24 cellular contexts compared by ENCODE assay signal in the genomic region with DNA sequence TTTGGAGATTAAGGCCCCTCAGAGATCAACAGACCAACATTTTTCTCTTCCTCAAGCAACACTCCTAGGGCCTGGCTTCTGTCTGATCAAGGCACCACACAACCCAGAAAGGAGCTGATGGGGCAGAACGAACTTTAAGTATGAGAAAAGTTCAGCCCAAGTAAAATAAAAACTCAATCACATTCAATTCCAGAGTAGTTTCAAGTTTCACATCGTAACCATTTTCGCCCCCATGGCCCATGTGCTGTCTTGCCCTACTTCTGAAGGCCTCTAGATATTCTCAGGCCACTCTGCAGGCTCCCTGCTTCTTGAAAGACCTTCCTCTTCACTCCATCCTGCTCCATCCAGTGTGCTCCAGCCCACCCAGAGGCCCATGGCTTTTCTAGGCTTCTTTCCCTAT. TPM values are rescaled to one million over a fixed set of nuclear protein-coding genes. Genes with fewer than 3 reads are reported as not detected.
DNase-seq lines count a peak whose midpoint lies in the region; ATAC-seq, FAIRE-seq and TF ChIP-seq lines count a peak whose summit lies in the region.
"Had no signal": no experiment of that assay in that cellular context is flagged by ENCODE, and none has a peak within 500 bp of the region (broad histone marks: within the 10 kb centered on the region; RNA-seq: fewer than 3 reads in every experiment).

No MANE protein-coding gene starts in this region.

- peaks cover 7% of the 10 kb centered on the region for H3K4me1 ChIP-seq in HUES48 (ENCODE audit: control insufficient read depth, insufficient read depth, low read length)
- no peaks in the 10 kb centered on the region for H3K4me1 ChIP-seq in endodermal cell (ENCODE audit: control insufficient read depth, insufficient read depth, low read length)
- no peaks in the 10 kb centered on the region for H3K4me1 ChIP-seq in kidney (ENCODE audit: control insufficient read depth in 1 of 2, insufficient read depth in 1 of 2, low read depth in 1 of 2, low read length in 2 of 2)
- H3K4me1 ChIP-seq: HAP-1 had no signal

- H3K27me3 Mint-ChIP-seq in endodermal cell (ENCODE audit: insufficient read depth), result no peaks in the 10 kb centered on the region

- ATAC-seq in GM18502 (IDR thresholded peaks at IDR 0.05; ENCODE audit: poor library complexity, unreplicated experiment), result peak; percentile 57
- ATAC-seq in GM21390 (IDR thresholded peaks at IDR 0.05; ENCODE audit: unreplicated experiment), result peak; percentile 41
- ATAC-seq in HG02588 (IDR thresholded peaks at IDR 0.05; ENCODE audit: unreplicated experiment), result no peak
- ATAC-seq: SK-N-SH treated with all-trans-retinoic acid at 6 μM for 48 hours had no signal

- H3K36me3 ChIP-seq in HUES48 (ENCODE audit: control insufficient read depth, insufficient read depth, low read length) (no peaks in the 10 kb centered on the region), endodermal cell (ENCODE audit: control insufficient read depth, insufficient read depth, low read length) (no peaks in the 10 kb centered on the region), kidney (ENCODE audit: control insufficient read depth in 1 of 2, insufficient read depth in 2 of 2, low read length in 2 of 2) (no peaks in the 10 kb centered on the region)
- H3K36me3 ChIP-seq: HAP-1 had no signal

- H3K27ac ChIP-seq in HUES48 (ENCODE audit: low read depth, low read length) (peak overlapping the region; percentile 59), endodermal cell (ENCODE audit: low read depth, low read length) (no peak overlapping the region), kidney (ENCODE audit: low read depth in 2 of 2, low read length in 2 of 2) (no peak overlapping the region)

- H3K36me3 Mint-ChIP-seq in endodermal cell (ENCODE audit: low read depth), result no peaks in the 10 kb centered on the region

- H3K9ac ChIP-seq in HUES48 (ENCODE audit: low read depth, low read length) (peak overlapping the region; percentile 25; the same call in 1 of the 2 replicates), endodermal cell (ENCODE audit: extremely low read depth, low read length, poor library complexity, severe bottlenecking) (no peak overlapping the region), kidney (ENCODE audit: low read length in 2 of 2) (no peak overlapping the region)

- no peaks in the 10 kb centered on the region for H3K4me1 Mint-ChIP-seq in endodermal cell

- H3K27me3 ChIP-seq in HUES48 (ENCODE audit: control insufficient read depth, insufficient read depth, low read length) (no peaks in the 10 kb centered on the region), endodermal cell (ENCODE audit: control insufficient read depth, insufficient read depth, low read length, poor library complexity, severe bottlenecking) (no peaks in the 10 kb centered on the region)

- intact Hi-C loops in kidney (cut with DNase I), result no loop called here

- H3K4me3 ChIP-seq in HUES48 (ENCODE audit: low read depth, low read length), result no peak overlapping the region
- H3K4me3 ChIP-seq in endodermal cell (ENCODE audit: low read length), result no peak overlapping the region
- H3K4me3 ChIP-seq in kidney (ENCODE audit: low read length in 2 of 2), result no peak overlapping the region
- H3K4me3 ChIP-seq: HAP-1 had no signal

- no peaks in the 10 kb centered on the region for H3K9me3 ChIP-seq in HUES48 (ENCODE audit: control insufficient read depth, insufficient read depth, low read length)
- H3K9me3 ChIP-seq in endodermal cell (ENCODE audit: control insufficient read depth, low read length), result no peaks in the 10 kb centered on the region
- H3K9me3 ChIP-seq in kidney (ENCODE audit: control insufficient read depth in 1 of 2, low read length in 2 of 2), result no peaks in the 10 kb centered on the region
- H3K9me3 ChIP-seq: HAP-1 had no signal

- peak overlapping the region; percentile 40 for H3K27ac Mint-ChIP-seq in endodermal cell

- 87% methylated on average over 3 of the region's 3 CpGs; no CpG with 5 or more reads in 1 of the 2 experiments for WGBS in endodermal cell (ENCODE audit: insufficient coverage in 1 of 2, insufficient read length in 1 of 2), 2 experiments

- DNase-seq in endodermal cell (no peak), activated gamma-delta T cell (lab: John Stamatoyannopoulos, UW) (no peak), NCI-H1417 treated with DMSO at 0.1 percent for 48 hours (lab: John Stamatoyannopoulos, UW) (no peak), kidney (no peak)
- DNase-seq: C1 segment of cervical spinal cord, GDM1, MV-4-11, NCI-H1436 treated with DMSO at 0.1 percent for 48 hours, NCI-H2029 treated with DMSO at 0.1 percent for 48 hours, NCI-H2171 treated with DMSO at 0.1 percent for 48 hours, NCI-H748 treated with DMSO at 0.1 percent for 48 hours, OCI-M1, SHP77 treated with DMSO at 0.1 percent for 48 hours, T-helper 1 cell had no signal

- peaks cover 4% of the 10 kb centered on the region for H3K9me3 Mint-ChIP-seq in endodermal cell

- FAIRE-seq in kidney (lab: Jason Lieb, UNC), result no peak
- FAIRE-seq: A204.1 had no signal

- TF ChIP-seq CTCF in endodermal cell (conservative IDR thresholded peaks at IDR 0.05) (no peak), kidney (IDR thresholded peaks at IDR 0.05; ENCODE audit: borderline replicate concordance, extremely low read depth, insufficient read depth) (no peak)

- H3K4me3 Mint-ChIP-seq in endodermal cell, result no peak overlapping the region

RNA-seq across cellular contexts. Expression of a gene that starts 4.2 kb away (rescaled TPM):
- not detected for total RNA-seq in endodermal cell
- not detected for polyA plus RNA-seq in endodermal cell (2013, experiment 1 of 2)
- polyA plus RNA-seq in endodermal cell (2013, experiment 2 of 2), result not detected
- not detected for total RNA-seq in kidney
- polyA plus RNA-seq in kidney (ENCODE audit: insufficient read depth, low read depth, low replicate concordance), result not detected
- total RNA-seq: HT1080, NCI-H460 had no signal

RNA-seq across cellular contexts. Expression of a gene that starts 53.9 kb away (rescaled TPM):
- total RNA-seq in endodermal cell (not detected), kidney (not detected)
- not detected for polyA plus RNA-seq in endodermal cell (2013, experiment 1 of 2)
- not detected for polyA plus RNA-seq in endodermal cell (2013, experiment 2 of 2)
- not detected for polyA plus RNA-seq in kidney (ENCODE audit: insufficient read depth, low read depth, low replicate concordance)
- total RNA-seq: HT1080, NCI-H460, RPMI7951 had no signal
